ENCODE assay signal across 8 cellular contexts in genomic region chr9:113581865-113582697, GRCh38.
A peak's percentile ranks its signal among the peaks of the same experiment; 100 is the strongest.
DNase-seq lines count a peak whose midpoint lies in the region; ATAC-seq and TF ChIP-seq lines count a peak whose summit lies in the region.

No MANE protein-coding gene starts in this region.

- peak overlapping the region; percentile 67 for H3K4me3 Mint-ChIP-seq in activated CD4-positive, alpha-beta memory T cell treated with anti-CD3 and anti-CD28 coated beads, Interleukin-2, amount 10 ng/mL, durations not matched to agents 7 days and 5 days
- H3K4me3 Mint-ChIP-seq in endothelial cell (ENCODE audit: unreplicated experiment) (no peak overlapping the region), natural killer cell (peak overlapping the region; percentile 80)
- H3K4me3 Mint-ChIP-seq in stimulated activated naive CD8-positive, alpha-beta T cell treated with anti-CD3 and anti-CD28 coated beads, Interleukin-15, amount 100 ng/mL, for 72 hours, result peak overlapping the region; percentile 85 to 87

- peak; percentile 36 to 72 for DNase-seq in HL-60 (ENCODE audit: low read depth in 1 of 2, low spot score in 1 of 2)
- peak; percentile 89 for DNase-seq in activated CD4-positive, alpha-beta memory T cell treated with anti-CD3 and anti-CD28 coated beads, Interleukin-2, amount 10 ng/mL, durations not matched to agents 7 days and 5 days
- no peak for DNase-seq in endothelial cell (ENCODE audit: low spot score)
- peak; percentile 69 for DNase-seq in natural killer cell
- DNase-seq in stimulated activated naive CD8-positive, alpha-beta T cell treated with anti-CD3 and anti-CD28 coated beads, Interleukin-15, amount 100 ng/mL, for 72 hours, result peak; percentile 71 to 90
- no peak for DNase-seq in islet precursor cell

- CTCF ChIA-PET in activated CD4-positive, alpha-beta memory T cell treated with anti-CD3 and anti-CD28 coated beads, Interleukin-2, amount 10 ng/mL, durations not matched to agents 7 days and 5 days (lab: Charles Lee), result interaction anchor here (0.6 to 4.7 kb wide), 21 partner anchors 8 to 469 kb away, joined by 3 to 27 read pairs (median 5); partner anchors contain the start of genes ALAD, C9orf43, CDC26 and POLE3

- peak; percentile 81 for ATAC-seq in GM19463 (IDR thresholded peaks at IDR 0.05; ENCODE audit: unreplicated experiment)
- ATAC-seq in natural killer cell, result peak; percentile 61 to 84 (median 75)
- peak; percentile 79 for ATAC-seq in stimulated activated naive CD8-positive, alpha-beta T cell treated with anti-CD3 and anti-CD28 coated beads, Interleukin-15, amount 100 ng/mL, for 72 hours

- H3K36me3 Mint-ChIP-seq in activated CD4-positive, alpha-beta memory T cell treated with anti-CD3 and anti-CD28 coated beads, Interleukin-2, amount 10 ng/mL, durations not matched to agents 7 days and 5 days (ENCODE audit: low read depth), result peaks cover 19% of the 10 kb centered on the region
- peaks cover 50% of the 10 kb centered on the region for H3K36me3 Mint-ChIP-seq in endothelial cell (ENCODE audit: low read depth, unreplicated experiment)
- no peaks in the 10 kb centered on the region for H3K36me3 Mint-ChIP-seq in natural killer cell

- intact Hi-C loops in natural killer cell (cut with micrococcal nuclease), result loop anchor here (1.0 kb wide), 1 partner anchor 308 kb away; no protein-coding TSS in a partner anchor

- no peak for TF ChIP-seq CTCF in C4-2B (conservative IDR thresholded peaks at IDR 0.05)
- TF ChIP-seq CTCF in HL-60 (IDR thresholded peaks at IDR 0.05; ENCODE audit: insufficient read depth, low read length), result no peak
- TF ChIP-seq CTCF in endothelial cell (IDR thresholded peaks at IDR 0.05; ENCODE audit: unreplicated experiment), result no peak
- TF ChIP-seq CTCF in natural killer cell (IDR thresholded peaks at IDR 0.05), result peak; percentile 19

- peak overlapping the region; percentile 98 for H3K27ac Mint-ChIP-seq in activated CD4-positive, alpha-beta memory T cell treated with anti-CD3 and anti-CD28 coated beads, Interleukin-2, amount 10 ng/mL, durations not matched to agents 7 days and 5 days
- peak overlapping the region; percentile 57 for H3K27ac Mint-ChIP-seq in endothelial cell (ENCODE audit: unreplicated experiment)
- H3K27ac Mint-ChIP-seq in natural killer cell, result peak overlapping the region; percentile 92 to 93
- H3K27ac Mint-ChIP-seq in stimulated activated naive CD8-positive, alpha-beta T cell treated with anti-CD3 and anti-CD28 coated beads, Interleukin-15, amount 100 ng/mL, for 72 hours, result peak overlapping the region; percentile 86 to 90

- H3K4me3 ChIP-seq in HL-60 (replicated peaks; ENCODE audit: insufficient read depth, low read length), result no peak overlapping the region

- POLR2A ChIA-PET in activated CD4-positive, alpha-beta memory T cell treated with anti-CD3 and anti-CD28 coated beads, Interleukin-2, amount 10 ng/mL, durations not matched to agents 7 days and 5 days (lab: Charles Lee), result interaction anchor here (0.8 to 5.3 kb wide), 12 partner anchors 8 to 306 kb away, joined by 3 to 59 read pairs (median 4); partner anchors contain the start of genes ALAD, BSPRY, C9orf43 and POLE3

- no peaks in the 10 kb centered on the region for H3K9me3 Mint-ChIP-seq in activated CD4-positive, alpha-beta memory T cell treated with anti-CD3 and anti-CD28 coated beads, Interleukin-2, amount 10 ng/mL, durations not matched to agents 7 days and 5 days
- H3K9me3 Mint-ChIP-seq in endothelial cell (ENCODE audit: unreplicated experiment) (no peaks in the 10 kb centered on the region), natural killer cell (no peaks in the 10 kb centered on the region)
- no peaks in the 10 kb centered on the region for H3K9me3 Mint-ChIP-seq in stimulated activated naive CD8-positive, alpha-beta T cell treated with anti-CD3 and anti-CD28 coated beads, Interleukin-15, amount 100 ng/mL, for 72 hours

- peak overlapping the region; percentile 91 for H3K27ac ChIP-seq in C4-2B
- no peak overlapping the region for H3K27ac ChIP-seq in HL-60 (replicated peaks)

- H3K27me3 Mint-ChIP-seq in activated CD4-positive, alpha-beta memory T cell treated with anti-CD3 and anti-CD28 coated beads, Interleukin-2, amount 10 ng/mL, durations not matched to agents 7 days and 5 days, result no peaks in the 10 kb centered on the region
- H3K27me3 Mint-ChIP-seq in endothelial cell (ENCODE audit: unreplicated experiment), result peaks cover 28% of the 10 kb centered on the region
- no peaks in the 10 kb centered on the region for H3K27me3 Mint-ChIP-seq in natural killer cell (ENCODE audit: low read depth in 2 of 2)
- H3K27me3 Mint-ChIP-seq in stimulated activated naive CD8-positive, alpha-beta T cell treated with anti-CD3 and anti-CD28 coated beads, Interleukin-15, amount 100 ng/mL, for 72 hours, result no peaks in the 10 kb centered on the region

- no peaks in the 10 kb centered on the region for H3K27me3 ChIP-seq in HL-60 (ENCODE audit: insufficient read depth, poor library complexity, severe bottlenecking)

- H3K4me1 Mint-ChIP-seq in activated CD4-positive, alpha-beta memory T cell treated with anti-CD3 and anti-CD28 coated beads, Interleukin-2, amount 10 ng/mL, durations not matched to agents 7 days and 5 days, result peaks cover 79% of the 10 kb centered on the region
- H3K4me1 Mint-ChIP-seq in endothelial cell (ENCODE audit: unreplicated experiment) (peaks cover 48% of the 10 kb centered on the region), natural killer cell (peaks cover 86 to 94% of the 10 kb centered on the region in 2 donors)
- peaks cover 97% of the 10 kb centered on the region for H3K4me1 Mint-ChIP-seq in stimulated activated naive CD8-positive, alpha-beta T cell treated with anti-CD3 and anti-CD28 coated beads, Interleukin-15, amount 100 ng/mL, for 72 hours

Comparison
In these comparisons a context has a peak if more than half of its experiments do, and no peak if none do; other contexts are left out.
1. DNase-seq: peak in HL-60 (2 of 2), activated CD4-positive, alpha-beta memory T cell treated with anti-CD3 and anti-CD28 coated beads, Interleukin-2, amount 10 ng/mL, durations not matched to agents 7 days and 5 days (single experiment), natural killer cell (single experiment) and stimulated activated naive CD8-positive, alpha-beta T cell treated with anti-CD3 and anti-CD28 coated beads, Interleukin-15, amount 100 ng/mL, for 72 hours (2 of 2); none in endothelial cell (single experiment) and islet precursor cell (single experiment).
2. Peak in every context shown above with its lines, with median percentiles within 50 percentile points of each other: ATAC-seq and H3K27ac Mint-ChIP-seq.